In the genomic region with DNA sequence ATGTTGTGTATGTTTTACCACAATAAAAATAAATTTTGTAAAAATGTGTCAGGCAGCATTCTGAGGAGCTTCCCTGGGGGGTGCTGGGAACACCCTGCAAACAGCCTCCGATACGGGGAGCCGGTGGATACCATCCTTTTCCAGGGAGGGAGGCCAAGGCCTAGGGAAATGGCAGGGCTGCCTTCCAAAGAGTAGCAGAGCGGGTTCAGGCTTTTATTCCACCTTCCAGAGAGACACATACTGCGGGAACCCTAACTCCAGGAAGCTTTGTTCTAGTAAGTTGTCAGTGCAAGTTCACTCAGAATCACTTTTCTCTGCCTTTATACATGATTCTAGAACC, we compare ENCODE assay signal across 8 cellular contexts. TPM values are rescaled to one million over a fixed set of nuclear protein-coding genes. Genes with fewer than 3 reads are reported as not detected.
DNase-seq lines count a peak whose midpoint lies in the region; ATAC-seq and TF ChIP-seq lines count a peak whose summit lies in the region.

No MANE protein-coding gene starts in this region.

- peaks cover 4% of the 10 kb centered on the region for H3K36me3 ChIP-seq in OCI-LY3 (replicated peaks; ENCODE audit: low read depth, low read length)
- no peaks in the 10 kb centered on the region for H3K36me3 ChIP-seq in lower lobe of right lung
- no peaks in the 10 kb centered on the region for H3K36me3 ChIP-seq in thyroid gland

- peak overlapping the region; percentile 98 for H2AFZ ChIP-seq in OCI-LY3 (ENCODE audit: low read depth, low read length)

- H3K79me2 ChIP-seq in OCI-LY3 (ENCODE audit: low read length), result peaks cover 41% of the 10 kb centered on the region

- DNase-seq in activated naive CD4-positive, alpha-beta T cell treated with Interleukin-2 at 50 U/mL for 16 hours, result peak; percentile 20
- DNase-seq in activated naive CD4-positive, alpha-beta T cell treated with anti-CD3 and anti-CD28 coated beads, Interleukin-2, amount 50 U/mL, for 16 hours, result no peak
- DNase-seq in cerebellar cortex (ENCODE audit: low spot score), result peak; percentile 62
- DNase-seq in lower lobe of right lung, result no peak
- DNase-seq in thyroid gland, result peak; percentile 24 to 25

- H3K27ac ChIP-seq in OCI-LY3 (ENCODE audit: low read length) (peak overlapping the region; percentile 77), lower lobe of right lung (peak overlapping the region; percentile 98), thyroid gland (peak overlapping the region; percentile 99 to 100 (median 99))

- H3K4me3 ChIP-seq in OCI-LY3 (ENCODE audit: low read length) (peak overlapping the region; percentile 84), lower lobe of right lung (peak overlapping the region; percentile 81), thyroid gland (replicated peaks in 1 of 3) (peak overlapping the region; percentile 6 to 86 (median 47))

- TF ChIP-seq CTCF in OCI-LY3 (IDR thresholded peaks at IDR 0.05; ENCODE audit: low read depth, low read length) (no peak), lower lobe of right lung (IDR thresholded peaks at IDR 0.05) (no peak), thyroid gland (IDR thresholded peaks at IDR 0.05) (no peak)

- H3K27me3 ChIP-seq in OCI-LY3 (ENCODE audit: low read depth, low read length) (no peaks in the 10 kb centered on the region), lower lobe of right lung (ENCODE audit: low read depth) (no peaks in the 10 kb centered on the region), thyroid gland (no peaks in the 10 kb centered on the region)

- H3K9me3 ChIP-seq in OCI-LY3 (ENCODE audit: insufficient read depth, low read length) (no peaks in the 10 kb centered on the region), lower lobe of right lung (no peaks in the 10 kb centered on the region), thyroid gland (no peaks in the 10 kb centered on the region)

- WGBS in thyroid gland, 2 donors, result 39 to 45% methylated on average over 5 of the region's 5 CpGs

- TF ChIP-seq POLR2A in thyroid gland (IDR thresholded peaks at IDR 0.05), result no peak

- H3K4me1 ChIP-seq in OCI-LY3 (ENCODE audit: low read length), result peaks cover 31% of the 10 kb centered on the region
- H3K4me1 ChIP-seq in lower lobe of right lung, result peaks cover 44% of the 10 kb centered on the region
- peaks cover 31 to 41% of the 10 kb centered on the region in 2 donors for H3K4me1 ChIP-seq in thyroid gland

- H3K4me2 ChIP-seq in OCI-LY3 (ENCODE audit: low read length), result peak overlapping the region; percentile 89

- H3K9ac ChIP-seq in OCI-LY3 (ENCODE audit: low read length), result peak overlapping the region; percentile 96

- H4K20me1 ChIP-seq in OCI-LY3 (ENCODE audit: insufficient read depth, low read length), result peaks cover 29% of the 10 kb centered on the region

- intact Hi-C loops in lower lobe of right lung (cut with DNase I) (no loop called here), thyroid gland (cut with DNase I) (no loop called here)

- peak in 1 of 2 donors; percentile 20 for ATAC-seq in lower lobe of right lung
- ATAC-seq in GM18909 (IDR thresholded peaks at IDR 0.05; ENCODE audit: poor library complexity, unreplicated experiment), result no peak
- no peak for ATAC-seq in GM21447 (IDR thresholded peaks at IDR 0.05; ENCODE audit: unreplicated experiment)

RNA-seq across cellular contexts. Expression of a gene that starts 0.9 kb away (rescaled TPM):
- 59.1 TPM for total RNA-seq in lower lobe of right lung
- total RNA-seq in thyroid gland, result 10 to 100 TPM; 58.2 to 98.0 (median 76.1) TPM

Comparison
In these comparisons a context has a peak if more than half of its experiments do, and no peak if none do; other contexts are left out.
1. DNase-seq: peak in activated naive CD4-positive, alpha-beta T cell treated with Interleukin-2 at 50 U/mL for 16 hours (single experiment), cerebellar cortex (single experiment) and thyroid gland (2 of 2); none in activated naive CD4-positive, alpha-beta T cell treated with anti-CD3 and anti-CD28 coated beads, Interleukin-2, amount 50 U/mL, for 16 hours (single experiment) and lower lobe of right lung (single experiment).
2. Peak in every context shown above with its lines, with median percentiles within 50 percentile points of each other: H3K27ac ChIP-seq and H3K4me3 ChIP-seq.